Comparison of ENCODE assay signal across 9 cellular contexts in genomic region chr14:106875503-106875902, GRCh38.
DNase-seq lines count a peak whose midpoint lies in the region; ATAC-seq and TF ChIP-seq lines count a peak whose summit lies in the region.
"Had no signal": no experiment of that assay in that cellular context is flagged by ENCODE, and none has a peak within 500 bp of the region (broad histone marks: within the 10 kb centered on the region; RNA-seq: fewer than 3 reads in every experiment).

No MANE protein-coding gene starts in this region.

- H3K4me1 Mint-ChIP-seq in stimulated activated effector memory CD8-positive, alpha-beta T cell treated with anti-CD3 and anti-CD28 coated beads, Interleukin-12 subunit alpha, Interleukin-12 subunit beta, amount 100 ng/mL, for 72 hours, result peaks cover 12% of the 10 kb centered on the region

- ATAC-seq in stimulated activated effector memory CD8-positive, alpha-beta T cell treated with anti-CD3 and anti-CD28 coated beads, Interleukin-12 subunit alpha, Interleukin-12 subunit beta, amount 100 ng/mL, for 72 hours, result peak; percentile 32
- ATAC-seq: CD8-positive, alpha-beta T cell had no signal

- no peak overlapping the region for H3K4me3 Mint-ChIP-seq in stimulated activated effector memory CD8-positive, alpha-beta T cell treated with anti-CD3 and anti-CD28 coated beads, Interleukin-12 subunit alpha, Interleukin-12 subunit beta, amount 100 ng/mL, for 72 hours
- H3K4me3 Mint-ChIP-seq: CD8-positive, alpha-beta T cell had no signal

- H3K4me3 ChIP-seq in LNCaP clone FGC (ENCODE audit: low read depth, low read length), result no peak overlapping the region

- no peak overlapping the region for H3K27ac Mint-ChIP-seq in stimulated activated effector memory CD8-positive, alpha-beta T cell treated with anti-CD3 and anti-CD28 coated beads, Interleukin-12 subunit alpha, Interleukin-12 subunit beta, amount 100 ng/mL, for 72 hours
- H3K27ac Mint-ChIP-seq: CD8-positive, alpha-beta T cell had no signal

- intact Hi-C loops in head of caudate nucleus (cut with DNase I), result no loop called here

- H3K9me3 Mint-ChIP-seq in stimulated activated effector memory CD8-positive, alpha-beta T cell treated with anti-CD3 and anti-CD28 coated beads, Interleukin-12 subunit alpha, Interleukin-12 subunit beta, amount 100 ng/mL, for 72 hours, result no peaks in the 10 kb centered on the region
- H3K9me3 Mint-ChIP-seq: CD8-positive, alpha-beta T cell had no signal

- no peaks in the 10 kb centered on the region for H3K36me3 Mint-ChIP-seq in stimulated activated effector memory CD8-positive, alpha-beta T cell treated with anti-CD3 and anti-CD28 coated beads, Interleukin-12 subunit alpha, Interleukin-12 subunit beta, amount 100 ng/mL, for 72 hours
- H3K36me3 Mint-ChIP-seq: CD8-positive, alpha-beta T cell had no signal

- TF ChIP-seq CTCF in LNCaP clone FGC (IDR thresholded peaks at IDR 0.05; ENCODE audit: control insufficient read depth, extremely low read depth, insufficient read depth), result peak; percentile 39; the same call in 1 of the 2 replicates

- peak; percentile 46 for DNase-seq in activated T-cell treated with anti-CD3 and anti-CD28 coated beads, Interleukin-2, amount 50 U/mL, for 1 hour
- DNase-seq in activated T-cell treated with anti-CD3 and anti-CD28 coated beads for 4 hours, result no peak
- DNase-seq in LNCaP clone FGC (ENCODE audit: low read depth), result no peak
- DNase-seq in activated CD8-positive, alpha-beta memory T cell treated with anti-CD3 and anti-CD28 coated beads, Interleukin-2, amount 50 U/mL, for 48 hours, result peak; percentile 72
- no peak for DNase-seq in stimulated activated effector memory CD8-positive, alpha-beta T cell treated with anti-CD3 and anti-CD28 coated beads, Interleukin-12 subunit alpha, Interleukin-12 subunit beta, amount 100 ng/mL, for 72 hours (ENCODE audit: low spot score in 2 of 2)
- no peak for DNase-seq in NCI-H146 (lab: John Stamatoyannopoulos, UW)
- DNase-seq in iPS-NIHi11 (ENCODE audit: low spot score), result no peak
- DNase-seq in head of caudate nucleus, result no peak

Comparison
In these comparisons a context has a peak if more than half of its experiments do, and no peak if none do; other contexts are left out.
1. DNase-seq: peak in activated T-cell treated with anti-CD3 and anti-CD28 coated beads, Interleukin-2, amount 50 U/mL, for 1 hour (single experiment) and activated CD8-positive, alpha-beta memory T cell treated with anti-CD3 and anti-CD28 coated beads, Interleukin-2, amount 50 U/mL, for 48 hours (single experiment); none in activated T-cell treated with anti-CD3 and anti-CD28 coated beads for 4 hours (single experiment), LNCaP clone FGC (single experiment), stimulated activated effector memory CD8-positive, alpha-beta T cell treated with anti-CD3 and anti-CD28 coated beads, Interleukin-12 subunit alpha, Interleukin-12 subunit beta, amount 100 ng/mL, for 72 hours (0 of 2), NCI-H146 (single experiment), iPS-NIHi11 (single experiment) and head of caudate nucleus (0 of 42).